1 cellular context compared by ENCODE assay signal in the genomic region with DNA sequence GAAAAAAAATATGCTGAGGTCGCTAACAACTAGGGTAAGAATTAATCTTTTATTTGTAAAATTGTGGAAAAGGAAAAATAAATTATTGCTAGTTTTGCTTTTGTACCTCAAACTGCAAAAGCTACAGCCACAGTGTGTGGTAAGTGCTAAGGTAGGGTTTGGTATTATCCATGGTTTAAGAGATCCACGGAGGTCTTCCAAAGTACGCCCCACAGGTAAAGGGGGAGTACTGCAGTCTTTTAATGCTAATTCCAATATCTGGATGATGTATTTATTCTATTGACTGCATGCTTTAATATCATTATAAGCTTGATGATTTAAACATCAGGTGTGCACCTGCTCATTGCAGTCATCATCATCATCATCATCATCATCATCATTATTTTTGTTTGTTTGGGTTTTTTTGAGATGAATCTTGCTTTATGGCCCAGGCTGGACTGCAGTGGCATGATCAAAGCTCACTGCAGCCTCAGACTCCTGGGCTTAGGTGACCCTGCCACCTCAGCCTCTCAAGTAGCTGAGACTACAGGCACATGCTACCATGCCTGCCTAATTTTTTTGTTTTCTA.
TF ChIP-seq lines count a peak whose summit lies in the region.

No MANE protein-coding gene starts in this region.

TF ChIP-seq in HCT116, 20 proteins besides CTCF, POLR2A, EP300 and RAD21:
- TF ChIP-seq SP1 (IDR thresholded peaks at IDR 0.05; ENCODE audit: low read depth) (no peak), ZNF274 (IDR thresholded peaks at IDR 0.05; ENCODE audit: low read depth, low read length) (no peak)
- TF ChIP-seq, protein P1, sequence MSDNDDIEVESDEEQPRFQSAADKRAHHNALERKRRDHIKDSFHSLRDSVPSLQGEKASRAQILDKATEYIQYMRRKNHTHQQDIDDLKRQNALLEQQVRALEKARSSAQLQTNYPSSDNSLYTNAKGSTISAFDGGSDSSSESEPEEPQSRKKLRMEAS (IDR thresholded peaks at IDR 0.05): no peak
TF ChIP-seq in HCT116: peak in this region for 0.
